ENCODE assay signal across 30 cellular contexts in genomic region chr15:42728975-42729374, GRCh38.
"Had no signal": no experiment of that assay in that cellular context is flagged by ENCODE, and none has a peak within 500 bp of the region (broad histone marks: within the 10 kb centered on the region; RNA-seq: fewer than 3 reads in every experiment).

No MANE protein-coding gene starts in this region.

- ATAC-seq: activated CD4-positive, alpha-beta T cell treated with anti-CD3 and anti-CD28 coated beads for 36 hours; activated CD8-positive, alpha-beta memory T cell treated with anti-CD3 and anti-CD28 coated beads, Interleukin-2, amount 10 ng/mL, durations not matched to agents 7 days and 5 days; activated CD8-positive, alpha-beta T cell treated with anti-CD3 and anti-CD28 coated beads, Interleukin-2, amount 10 ng/mL, durations not matched to agents 7 days and 5 days; activated naive CD4-positive, alpha-beta T cell treated with anti-CD3 and anti-CD28 coated beads, Interleukin-2, amount 50 U/mL, for 72 hours; activated T-cell treated with anti-CD3 and anti-CD28 coated beads, Interleukin-2, amount 50 U/mL, for 72 hours; gastrocnemius medialis; left lobe of liver; lower lobe of right lung; natural killer cell; right cardiac atrium had no signal

- H3K9me3 Mint-ChIP-seq: activated B cell treated with CpG ODN at 0.5 μM for 24 hours; activated naive CD4-positive, alpha-beta T cell treated with anti-CD3 and anti-CD28 coated beads, Interleukin-2, amount 50 U/mL, for 72 hours; activated T-cell treated with anti-CD3 and anti-CD28 coated beads, Interleukin-2, amount 50 U/mL, for 72 hours; central memory CD8-positive, alpha-beta T cell; natural killer cell; neural progenitor cell; stimulated activated effector memory CD8-positive, alpha-beta T cell treated with anti-CD3 and anti-CD28 coated beads, Interleukin-12 subunit alpha, Interleukin-12 subunit beta, amount 100 ng/mL, for 72 hours; stimulated activated naive CD8-positive, alpha-beta T cell treated with anti-CD3 and anti-CD28 coated beads, Interleukin-15, Interleukin-2, amounts not matched to agents 100 ng/mL and 50 ng/mL, for 24 hours had no signal

- H3K4me3 ChIP-seq: breast epithelium, gastrocnemius medialis, hepatocyte, lower lobe of right lung, neural progenitor cell, thoracic aorta, uterus had no signal

- H3K4me3 Mint-ChIP-seq: activated B cell treated with CpG ODN at 0.5 μM for 24 hours; activated CD4-positive, alpha-beta T cell treated with anti-CD3 and anti-CD28 coated beads for 36 hours; activated CD8-positive, alpha-beta memory T cell treated with anti-CD3 and anti-CD28 coated beads, Interleukin-2, amount 10 ng/mL, durations not matched to agents 7 days and 5 days; activated CD8-positive, alpha-beta T cell treated with anti-CD3 and anti-CD28 coated beads, Interleukin-2, amount 10 ng/mL, durations not matched to agents 7 days and 5 days; activated T-cell treated with anti-CD3 and anti-CD28 coated beads, Interleukin-2, amount 50 U/mL, for 72 hours; central memory CD8-positive, alpha-beta T cell; natural killer cell; neural progenitor cell; stimulated activated effector memory CD8-positive, alpha-beta T cell treated with anti-CD3 and anti-CD28 coated beads, Interleukin-12 subunit alpha, Interleukin-12 subunit beta, amount 100 ng/mL, for 72 hours; stimulated activated naive CD8-positive, alpha-beta T cell treated with anti-CD3 and anti-CD28 coated beads, Interleukin-15, Interleukin-2, amounts not matched to agents 100 ng/mL and 50 ng/mL, for 24 hours had no signal

- H3K27me3 ChIP-seq: breast epithelium, gastrocnemius medialis, hepatocyte, neural progenitor cell, uterus had no signal

- H3K36me3 ChIP-seq: neural progenitor cell, uterus had no signal

- H3K4me1 ChIP-seq: breast epithelium, gastrocnemius medialis, neural progenitor cell, uterus had no signal

- H3K79me2 ChIP-seq: hepatocyte had no signal

- H3K27ac Mint-ChIP-seq: activated B cell treated with CpG ODN at 0.5 μM for 24 hours; activated CD4-positive, alpha-beta T cell treated with anti-CD3 and anti-CD28 coated beads for 36 hours; activated CD8-positive, alpha-beta memory T cell treated with anti-CD3 and anti-CD28 coated beads, Interleukin-2, amount 10 ng/mL, durations not matched to agents 7 days and 5 days; activated CD8-positive, alpha-beta T cell treated with anti-CD3 and anti-CD28 coated beads, Interleukin-2, amount 10 ng/mL, durations not matched to agents 7 days and 5 days; activated T-cell treated with anti-CD3 and anti-CD28 coated beads, Interleukin-2, amount 50 U/mL, for 72 hours; natural killer cell; neural progenitor cell; stimulated activated naive CD8-positive, alpha-beta T cell treated with anti-CD3 and anti-CD28 coated beads, Interleukin-15, Interleukin-2, amounts not matched to agents 100 ng/mL and 50 ng/mL, for 24 hours had no signal

- H3K27ac ChIP-seq: breast epithelium, gastrocnemius medialis, hepatocyte, lower lobe of right lung, neural progenitor cell, uterus had no signal

- H3K9ac ChIP-seq: neural progenitor cell had no signal

- H3K9me3 ChIP-seq: breast epithelium, gastrocnemius medialis, lower lobe of right lung, thoracic aorta, uterus had no signal

- H3K4me1 Mint-ChIP-seq: activated B cell treated with CpG ODN at 0.5 μM for 24 hours; activated CD4-positive, alpha-beta T cell treated with anti-CD3 and anti-CD28 coated beads for 36 hours; activated CD8-positive, alpha-beta memory T cell treated with anti-CD3 and anti-CD28 coated beads, Interleukin-2, amount 10 ng/mL, durations not matched to agents 7 days and 5 days had no signal

- H2AFZ ChIP-seq: hepatocyte, neural progenitor cell had no signal

- FAIRE-seq: colon had no signal

- H3K27me3 Mint-ChIP-seq: activated B cell treated with CpG ODN at 0.5 μM for 24 hours; activated CD4-positive, alpha-beta T cell treated with anti-CD3 and anti-CD28 coated beads for 36 hours; activated CD8-positive, alpha-beta memory T cell treated with anti-CD3 and anti-CD28 coated beads, Interleukin-2, amount 10 ng/mL, durations not matched to agents 7 days and 5 days; central memory CD8-positive, alpha-beta T cell; stimulated activated naive CD8-positive, alpha-beta T cell treated with anti-CD3 and anti-CD28 coated beads, Interleukin-15, Interleukin-2, amounts not matched to agents 100 ng/mL and 50 ng/mL, for 24 hours had no signal

- DNase-seq: activated B cell treated with CpG ODN at 0.5 μM for 24 hours; activated CD4-positive, alpha-beta T cell treated with anti-CD3 and anti-CD28 coated beads for 36 hours; activated CD8-positive, alpha-beta T cell treated with anti-CD3 and anti-CD28 coated beads, Interleukin-2, amount 10 ng/mL, durations not matched to agents 7 days and 5 days; activated naive CD4-positive, alpha-beta T cell; activated T-cell treated with anti-CD3 and anti-CD28 coated beads for 4 hours; activated T-cell treated with anti-CD3 and anti-CD28 coated beads, Interleukin-2, amount 50 U/mL, for 72 hours; dermis blood vessel endothelial cell; effector memory CD4-positive, alpha-beta T cell; gastrocnemius medialis; lower lobe of right lung; mesenchymal stem cell; natural killer cell; occipital lobe; right cardiac atrium; stimulated activated CD4-positive, alpha-beta T cell treated with anti-CD3 and anti-CD28 coated beads, Interleukin-12 subunit alpha, Interleukin-12 subunit beta, amount 100 ng/mL, for 4 hours; stimulated activated CD4-positive, alpha-beta T cell treated with anti-CD3 and anti-CD28 coated beads, Interleukin-4, amount 100 ng/mL, for 24 hours; T-helper 2 cell; trophoblast cell; uterus had no signal

- H3K4me2 ChIP-seq: hepatocyte, neural progenitor cell had no signal
